ENCODE assay signal across 15 cellular contexts in the genomic region with DNA sequence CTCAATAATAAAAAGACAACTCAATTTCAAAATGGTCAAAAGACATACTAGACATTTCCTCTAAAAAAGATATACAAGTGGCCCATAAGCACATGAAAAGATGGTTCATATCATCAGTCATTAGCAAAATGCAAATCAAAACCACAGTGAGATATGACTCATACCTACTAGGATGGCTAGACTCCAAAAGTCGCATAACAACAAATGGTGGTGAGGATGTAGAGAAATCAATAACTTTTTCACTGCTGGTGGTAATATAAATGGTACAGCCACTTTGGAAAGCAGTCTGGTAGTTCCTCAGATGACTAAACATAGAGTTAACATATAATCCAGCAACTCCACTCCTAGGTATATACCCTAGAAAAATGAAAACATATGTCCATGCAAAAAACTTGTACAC.
DNase-seq lines count a peak whose midpoint lies in the region; ATAC-seq, FAIRE-seq and TF ChIP-seq lines count a peak whose summit lies in the region.
"Had no signal": no experiment of that assay in that cellular context is flagged by ENCODE, and none has a peak within 500 bp of the region (broad histone marks: within the 10 kb centered on the region; RNA-seq: fewer than 3 reads in every experiment).

No MANE protein-coding gene starts in this region.

- peak; percentile 55 for DNase-seq in astrocyte (ENCODE audit: low read depth)
- no peak for DNase-seq in NCI-H2196 (lab: John Stamatoyannopoulos, UW; ENCODE audit: unreplicated experiment)
- DNase-seq in mucosa of descending colon: no peak
- no peak for DNase-seq in sigmoid colon
- DNase-seq in ACHN: no peak
- DNase-seq: activated CD4-positive, alpha-beta memory T cell treated with anti-CD3 and anti-CD28 coated beads, Interleukin-2, amount 10 ng/mL, durations not matched to agents 7 days and 5 days; activated gamma-delta T cell treated with Interleukin-2 at 50 U/mL for 16 hours; Caco-2; NCI-H1694; psoas muscle; SHP77 treated with DMSO at 0.1 percent for 48 hours had no signal

- H4K20me1 ChIP-seq in astrocyte (ENCODE audit: insufficient read depth, low read length): no peaks in the 10 kb centered on the region

- H3K4me3 ChIP-seq in astrocyte (ENCODE audit: insufficient read depth, low read depth, low read length) (no peak overlapping the region), mucosa of descending colon (no peak overlapping the region), sigmoid colon (no peak overlapping the region)
- H3K4me3 ChIP-seq: cardiac muscle cell, psoas muscle had no signal

- H3K36me3 Mint-ChIP-seq in astrocyte (ENCODE audit: low read depth, unreplicated experiment): no peaks in the 10 kb centered on the region

- no peak for TF ChIP-seq POLR2A in sigmoid colon (IDR thresholded peaks at IDR 0.05)

- 45 to 85% methylated on average over 1 of the region's 1 CpG for WGBS in sigmoid colon, 2 donors

- H3K36me3 ChIP-seq in astrocyte (ENCODE audit: insufficient read depth, low read length): no peaks in the 10 kb centered on the region
- no peaks in the 10 kb centered on the region for H3K36me3 ChIP-seq in mucosa of descending colon (ENCODE audit: low read depth)
- no peaks in the 10 kb centered on the region for H3K36me3 ChIP-seq in sigmoid colon
- H3K36me3 ChIP-seq: cardiac muscle cell had no signal

- no peaks in the 10 kb centered on the region for H3K79me2 ChIP-seq in astrocyte (ENCODE audit: insufficient read depth, low read length)

- H3K27ac ChIP-seq in astrocyte (ENCODE audit: low read depth, low read length) (no peak overlapping the region), sigmoid colon (no peak overlapping the region)
- H3K27ac ChIP-seq: cardiac muscle cell, psoas muscle had no signal

- intact Hi-C loops in mucosa of descending colon (cut with DNase I, micrococcal nuclease) (no loop called here), sigmoid colon (cut with DNase I) (no loop called here)

- no peaks in the 10 kb centered on the region for H3K4me1 Mint-ChIP-seq in astrocyte (ENCODE audit: low read depth, unreplicated experiment)
- H3K4me1 Mint-ChIP-seq: activated CD4-positive, alpha-beta memory T cell treated with anti-CD3 and anti-CD28 coated beads, Interleukin-2, amount 10 ng/mL, durations not matched to agents 7 days and 5 days had no signal

- no peaks in the 10 kb centered on the region for H3K4me1 ChIP-seq in astrocyte (ENCODE audit: insufficient read depth, low read length)
- H3K4me1 ChIP-seq in mucosa of descending colon (ENCODE audit: low read depth): no peaks in the 10 kb centered on the region
- no peaks in the 10 kb centered on the region for H3K4me1 ChIP-seq in sigmoid colon
- H3K4me1 ChIP-seq: Caco-2, psoas muscle had no signal

- FAIRE-seq in astrocyte (lab: Jason Lieb, UNC): no peak

- H3K9me3 ChIP-seq in astrocyte (ENCODE audit: insufficient read depth, low read depth, low read length) (no peaks in the 10 kb centered on the region), mucosa of descending colon (no peaks in the 10 kb centered on the region), sigmoid colon (no peaks in the 10 kb centered on the region)
- H3K9me3 ChIP-seq: Caco-2, psoas muscle had no signal

- no peak overlapping the region for H3K27ac Mint-ChIP-seq in astrocyte (ENCODE audit: unreplicated experiment)
- H3K27ac Mint-ChIP-seq: activated CD4-positive, alpha-beta memory T cell treated with anti-CD3 and anti-CD28 coated beads, Interleukin-2, amount 10 ng/mL, durations not matched to agents 7 days and 5 days had no signal

- H2AFZ ChIP-seq in astrocyte (ENCODE audit: low read depth, low read length): no peak overlapping the region

- no peak for TF ChIP-seq EP300 in sigmoid colon (IDR thresholded peaks at IDR 0.05)

- H3K9me3 Mint-ChIP-seq in astrocyte (ENCODE audit: unreplicated experiment): peaks cover 4% of the 10 kb centered on the region

- no peak overlapping the region for H3K9ac ChIP-seq in astrocyte (ENCODE audit: low read length)

- H3K4me2 ChIP-seq in astrocyte (ENCODE audit: low read length): no peak overlapping the region

- ATAC-seq in GM18502 (IDR thresholded peaks at IDR 0.05; ENCODE audit: poor library complexity, unreplicated experiment) (peak; percentile 83), GM21528 (IDR thresholded peaks at IDR 0.05; ENCODE audit: low FRiP score, unreplicated experiment) (peak; percentile 57), HG03159 (IDR thresholded peaks at IDR 0.05; ENCODE audit: unreplicated experiment) (peak; percentile 82), mucosa of descending colon (no peak)
- ATAC-seq: psoas muscle had no signal

- no peak for TF ChIP-seq CTCF in astrocyte (IDR thresholded peaks at IDR 0.05; ENCODE audit: insufficient read depth, low read depth, low read length)
- no peak for TF ChIP-seq CTCF in mucosa of descending colon (IDR thresholded peaks at IDR 0.05)
- no peak for TF ChIP-seq CTCF in sigmoid colon (IDR thresholded peaks at IDR 0.05)

- H3K27me3 ChIP-seq in astrocyte (ENCODE audit: insufficient read depth, low read length) (no peaks in the 10 kb centered on the region), sigmoid colon (no peaks in the 10 kb centered on the region)
- H3K27me3 ChIP-seq: cardiac muscle cell had no signal

- H3K4me3 Mint-ChIP-seq in astrocyte (ENCODE audit: unreplicated experiment): no peak overlapping the region
- H3K4me3 Mint-ChIP-seq: activated CD4-positive, alpha-beta memory T cell treated with anti-CD3 and anti-CD28 coated beads, Interleukin-2, amount 10 ng/mL, durations not matched to agents 7 days and 5 days had no signal

- H3K27me3 Mint-ChIP-seq in astrocyte (ENCODE audit: low read depth, unreplicated experiment): no peaks in the 10 kb centered on the region
- H3K27me3 Mint-ChIP-seq: activated CD4-positive, alpha-beta memory T cell treated with anti-CD3 and anti-CD28 coated beads, Interleukin-2, amount 10 ng/mL, durations not matched to agents 7 days and 5 days had no signal

- in situ Hi-C loops in ACHN (cut with HindIII; ENCODE audit: low pct_ligation_motif_present, low pct_unique_long_range_greater_than_20kb, low sequenced_read_pairs): no loop called here
